In genomic region chr18:48743046-48743445, GRCh38 we compare ENCODE assay signal across 12 cellular contexts.
A peak's percentile ranks its signal among the peaks of the same experiment; 100 is the strongest.
DNase-seq lines count a peak whose midpoint lies in the region; ATAC-seq, FAIRE-seq and TF ChIP-seq lines count a peak whose summit lies in the region.
"Had no signal": no experiment of that assay in that cellular context is flagged by ENCODE, and none has a peak within 500 bp of the region (broad histone marks: within the 10 kb centered on the region; RNA-seq: fewer than 3 reads in every experiment).

No MANE protein-coding gene starts in this region.

- TF ChIP-seq CTCF in VCaP (conservative IDR thresholded peaks at IDR 0.05), result no peak
- no peak for TF ChIP-seq CTCF in gastroesophageal sphincter (IDR thresholded peaks at IDR 0.05)
- no peak for TF ChIP-seq CTCF in pancreas (IDR thresholded peaks at IDR 0.05)
- TF ChIP-seq CTCF in activated CD8-positive, alpha-beta T cell treated with anti-CD3 and anti-CD28 coated beads for 36 hours (IDR thresholded peaks at IDR 0.05), result no peak

- peak overlapping the region; percentile 41; the same call in 1 of the 2 replicates for H3K27ac ChIP-seq in VCaP
- H3K27ac ChIP-seq in gastroesophageal sphincter, result peak overlapping the region in 2 of 4 donors; percentile 46 to 64
- no peak overlapping the region for H3K27ac ChIP-seq in pancreas

- ATAC-seq in gastroesophageal sphincter (peak; percentile 84), pancreas (peak in 3 of 4 donors; percentile 64 to 85 (median 82)), GM18519 (IDR thresholded peaks at IDR 0.05; ENCODE audit: low FRiP score, unreplicated experiment) (no peak)
- ATAC-seq in activated CD8-positive, alpha-beta T cell treated with anti-CD3 and anti-CD28 coated beads for 36 hours, result no peak

- H3K4me1 ChIP-seq in gastroesophageal sphincter (peaks cover 0 to 62% (median 11%) of the 10 kb centered on the region in 3 donors), pancreas (no peaks in the 10 kb centered on the region)

- no peak overlapping the region for H3K4me3 Mint-ChIP-seq in activated CD8-positive, alpha-beta T cell treated with anti-CD3 and anti-CD28 coated beads for 36 hours
- H3K4me3 Mint-ChIP-seq: CD8-positive, alpha-beta memory T cell had no signal

- no peak for TF ChIP-seq EP300 in gastroesophageal sphincter (IDR thresholded peaks at IDR 0.05)

- WGBS in gastroesophageal sphincter (ENCODE audit: low coverage in 1 of 2), 2 donors, result 30 to 52% methylated on average over 4 to 9 of the region's 9 CpGs
- WGBS in pancreas, 2 donors, result 76 to 81% methylated on average over 9 of the region's 9 CpGs

- H3K27me3 Mint-ChIP-seq in activated CD8-positive, alpha-beta T cell treated with anti-CD3 and anti-CD28 coated beads for 36 hours, result no peaks in the 10 kb centered on the region

- no peaks in the 10 kb centered on the region for H3K36me3 Mint-ChIP-seq in activated CD8-positive, alpha-beta T cell treated with anti-CD3 and anti-CD28 coated beads for 36 hours (ENCODE audit: low read depth)

- H3K4me3 ChIP-seq in gastroesophageal sphincter, result no peak overlapping the region
- H3K4me3 ChIP-seq in pancreas, result no peak overlapping the region

- H3K36me3 ChIP-seq in gastroesophageal sphincter (no peaks in the 10 kb centered on the region), pancreas (no peaks in the 10 kb centered on the region)

- H3K27ac Mint-ChIP-seq in activated CD8-positive, alpha-beta T cell treated with anti-CD3 and anti-CD28 coated beads for 36 hours, result no peak overlapping the region

- POLR2A ChIA-PET in activated CD8-positive, alpha-beta T cell treated with anti-CD3 and anti-CD28 coated beads for 36 hours (lab: Charles Lee), result no interaction called here

- no peaks in the 10 kb centered on the region for H3K4me1 Mint-ChIP-seq in activated CD8-positive, alpha-beta T cell treated with anti-CD3 and anti-CD28 coated beads for 36 hours (ENCODE audit: low read depth)
- H3K4me1 Mint-ChIP-seq: CD8-positive, alpha-beta memory T cell had no signal

- intact Hi-C loops in pancreas (cut with DNase I), result no loop called here
- intact Hi-C loops in activated CD8-positive, alpha-beta T cell treated with anti-CD3 and anti-CD28 coated beads for 36 hours (cut with micrococcal nuclease), result no loop called here

- H3K9me3 Mint-ChIP-seq in activated CD8-positive, alpha-beta T cell treated with anti-CD3 and anti-CD28 coated beads for 36 hours, result no peaks in the 10 kb centered on the region
- H3K9me3 Mint-ChIP-seq: CD8-positive, alpha-beta memory T cell had no signal

- H3K27me3 ChIP-seq in gastroesophageal sphincter (no peaks in the 10 kb centered on the region), pancreas (no peaks in the 10 kb centered on the region)

- CTCF ChIA-PET in activated CD8-positive, alpha-beta T cell treated with anti-CD3 and anti-CD28 coated beads for 36 hours (lab: Charles Lee), result no interaction called here

- H3K9me3 ChIP-seq in gastroesophageal sphincter, result no peaks in the 10 kb centered on the region
- H3K9me3 ChIP-seq in pancreas, result no peaks in the 10 kb centered on the region

- no peak for FAIRE-seq in pancreas (lab: Jason Lieb, UNC)

- DNase-seq in CD1c-positive myeloid dendritic cell (ENCODE audit: extremely low spot score) (peak; percentile 79), pancreas (no peak), NCI-H187 (lab: John Stamatoyannopoulos, UW) (no peak)
- DNase-seq in activated CD8-positive, alpha-beta T cell treated with anti-CD3 and anti-CD28 coated beads for 36 hours, result no peak
- no peak for DNase-seq in stimulated activated CD4-positive, alpha-beta T cell treated with anti-CD3 and anti-CD28 coated beads, Interleukin-1b, Interleukin-23, amount 100 ng/mL, for 48 hours
- DNase-seq: CD8-positive, alpha-beta memory T cell; central memory CD4-positive, alpha-beta T cell; NCI-H1694; SHP77 treated with DMSO at 0.1 percent for 48 hours had no signal

- no peak for TF ChIP-seq POLR2A in gastroesophageal sphincter (IDR thresholded peaks at IDR 0.05)

Comparison
In these comparisons a context has a peak if more than half of its experiments do, and no peak if none do; other contexts are left out.
1. ATAC-seq: peak in gastroesophageal sphincter (single experiment) and pancreas (3 of 4); none in activated CD8-positive, alpha-beta T cell treated with anti-CD3 and anti-CD28 coated beads for 36 hours (single experiment) and GM18519 (single experiment).